ENCODE assay signal across 18 cellular contexts in the genomic region with DNA sequence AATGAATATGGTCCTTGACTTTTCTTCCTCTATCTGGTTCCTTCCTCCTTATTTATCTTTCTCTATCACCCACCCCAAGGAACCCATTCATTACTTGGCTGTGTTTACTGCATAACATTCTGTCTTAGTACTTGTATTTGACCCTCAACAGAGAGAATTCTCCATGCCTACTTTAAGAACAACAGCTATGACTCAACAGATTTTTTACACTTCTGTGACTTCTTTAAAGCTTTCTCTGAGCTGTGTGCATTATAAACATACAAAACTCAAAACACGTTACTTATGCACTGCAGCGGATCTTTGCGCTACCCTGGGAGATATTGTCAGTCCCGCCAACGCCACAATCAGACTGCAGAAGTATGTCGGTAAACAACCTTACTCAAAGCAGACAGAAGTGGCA. TPM values are rescaled to one million over a fixed set of nuclear protein-coding genes. Genes with fewer than 3 reads are reported as not detected.
DNase-seq lines count a peak whose midpoint lies in the region; ATAC-seq, FAIRE-seq and TF ChIP-seq lines count a peak whose summit lies in the region.
"Had no signal": no experiment of that assay in that cellular context is flagged by ENCODE, and none has a peak within 500 bp of the region (broad histone marks: within the 10 kb centered on the region; RNA-seq: fewer than 3 reads in every experiment).

No MANE protein-coding gene starts in this region.

- FAIRE-seq in endothelial cell of umbilical vein (lab: Jason Lieb, UNC), result peak; percentile 74
- FAIRE-seq: frontal cortex had no signal

- peaks cover 7 to 11% of the 10 kb centered on the region in 2 donors for H3K36me3 Mint-ChIP-seq in activated T-cell treated with anti-CD3 and anti-CD28 coated beads, Interleukin-2, amount 50 U/mL, for 72 hours (ENCODE audit: insufficient read depth in 2 of 2)
- H3K36me3 Mint-ChIP-seq in activated T-cell treated with anti-CD3 and anti-CD28 coated beads, Interleukin-2, amount 50 U/mL, for 4 hours (ENCODE audit: insufficient read depth), result peaks cover 7% of the 10 kb centered on the region
- H3K36me3 Mint-ChIP-seq in WTC11, result peaks cover 17% of the 10 kb centered on the region
- peaks cover 25% of the 10 kb centered on the region for H3K36me3 Mint-ChIP-seq in stimulated activated effector memory CD8-positive, alpha-beta T cell treated with anti-CD3 and anti-CD28 coated beads, Interleukin-12 subunit alpha, Interleukin-12 subunit beta, amount 100 ng/mL, for 72 hours

- no peaks in the 10 kb centered on the region for H3K27me3 ChIP-seq in endothelial cell of umbilical vein (ENCODE audit: control insufficient read depth in 2 of 2, insufficient read depth in 2 of 2, low read length in 2 of 2)
- H3K27me3 ChIP-seq: right atrium auricular region, tibial artery had no signal

- H3K36me3 ChIP-seq in endothelial cell of umbilical vein (ENCODE audit: control insufficient read depth in 2 of 2, extremely low read depth in 1 of 2, insufficient read depth in 2 of 2, low read length in 2 of 2), result peaks cover 0 to 3% of the 10 kb centered on the region in 2 experiments
- H3K36me3 ChIP-seq: right atrium auricular region had no signal

- H3K9me3 Mint-ChIP-seq in activated T-cell treated with anti-CD3 and anti-CD28 coated beads, Interleukin-2, amount 50 U/mL, for 72 hours, result no peaks in the 10 kb centered on the region
- no peaks in the 10 kb centered on the region for H3K9me3 Mint-ChIP-seq in activated T-cell treated with anti-CD3 and anti-CD28 coated beads, Interleukin-2, amount 50 U/mL, for 4 hours
- H3K9me3 Mint-ChIP-seq in WTC11, result no peaks in the 10 kb centered on the region
- no peaks in the 10 kb centered on the region for H3K9me3 Mint-ChIP-seq in stimulated activated effector memory CD8-positive, alpha-beta T cell treated with anti-CD3 and anti-CD28 coated beads, Interleukin-12 subunit alpha, Interleukin-12 subunit beta, amount 100 ng/mL, for 72 hours

- peaks cover 16% of the 10 kb centered on the region for H3K4me1 Mint-ChIP-seq in activated T-cell treated with anti-CD3 and anti-CD28 coated beads, Interleukin-2, amount 50 U/mL, for 72 hours (ENCODE audit: low read depth)
- H3K4me1 Mint-ChIP-seq in activated T-cell treated with anti-CD3 and anti-CD28 coated beads, Interleukin-2, amount 50 U/mL, for 4 hours (ENCODE audit: low read depth), result peaks cover 20% of the 10 kb centered on the region
- peaks cover 10% of the 10 kb centered on the region for H3K4me1 Mint-ChIP-seq in WTC11
- peaks cover 33% of the 10 kb centered on the region for H3K4me1 Mint-ChIP-seq in stimulated activated effector memory CD8-positive, alpha-beta T cell treated with anti-CD3 and anti-CD28 coated beads, Interleukin-12 subunit alpha, Interleukin-12 subunit beta, amount 100 ng/mL, for 72 hours

- no peak overlapping the region for H3K4me2 ChIP-seq in endothelial cell of umbilical vein (ENCODE audit: insufficient read depth, low read length)

- peaks cover 9% of the 10 kb centered on the region for H3K79me2 ChIP-seq in endothelial cell of umbilical vein (ENCODE audit: control insufficient read depth, insufficient read depth, low read length)

- intact Hi-C loops in endothelial cell of umbilical vein (cut with micrococcal nuclease), result no loop called here

- H3K9ac ChIP-seq in endothelial cell of umbilical vein (replicated peaks; ENCODE audit: extremely low read depth, insufficient read depth, low read length), result no peak overlapping the region

- no peak for TF ChIP-seq CTCF in WTC11 (IDR thresholded peaks at IDR 0.05)
- no peak for TF ChIP-seq CTCF in endothelial cell of umbilical vein (IDR thresholded peaks at IDR 0.05; ENCODE audit: extremely low read depth in 1 of 2, insufficient read depth in 1 of 2, low read depth in 1 of 2, low read length in 2 of 2)

- H4K20me1 ChIP-seq in endothelial cell of umbilical vein (replicated peaks; ENCODE audit: control insufficient read depth, extremely low read depth, insufficient read depth, low read length), result no peaks in the 10 kb centered on the region

- no peak for ATAC-seq in activated T-cell treated with anti-CD3 and anti-CD28 coated beads, Interleukin-2, amount 50 U/mL, for 72 hours (replicated peaks in 1 of 2)
- no peak for ATAC-seq in activated T-cell treated with anti-CD3 and anti-CD28 coated beads, Interleukin-2, amount 50 U/mL, for 4 hours
- no peak for ATAC-seq in WTC11
- ATAC-seq in stimulated activated effector memory CD8-positive, alpha-beta T cell treated with anti-CD3 and anti-CD28 coated beads, Interleukin-12 subunit alpha, Interleukin-12 subunit beta, amount 100 ng/mL, for 72 hours, result no peak
- ATAC-seq in HG02610 (IDR thresholded peaks at IDR 0.05; ENCODE audit: unreplicated experiment), result no peak
- ATAC-seq: left lobe of liver had no signal

- H3K27ac ChIP-seq in endothelial cell of umbilical vein (ENCODE audit: insufficient read depth, low read depth, low read length), result no peak overlapping the region
- H3K27ac ChIP-seq: epithelial cell of prostate, right atrium auricular region, tibial artery had no signal

- no peak overlapping the region for H3K4me3 ChIP-seq in endothelial cell of umbilical vein (replicated peaks in 1 of 3; ENCODE audit: insufficient read depth in 1 of 3, low read depth in 1 of 3, low read length in 3 of 3)
- H3K4me3 ChIP-seq: right atrium auricular region, tibial artery had no signal

- POLR2A ChIA-PET in WTC11 (lab: Charles Lee) (no interaction called here), endothelial cell of umbilical vein (lab: Charles Lee) (no interaction called here)

- H3K9me1 ChIP-seq in endothelial cell of umbilical vein (replicated peaks; ENCODE audit: control insufficient read depth, extremely low read depth, insufficient read depth, low read length), result no peaks in the 10 kb centered on the region

- no peak for DNase-seq in activated T-cell treated with anti-CD3 and anti-CD28 coated beads, Interleukin-2, amount 50 U/mL, for 72 hours
- no peak for DNase-seq in activated T-cell treated with anti-CD3 and anti-CD28 coated beads, Interleukin-2, amount 50 U/mL, for 4 hours
- no peak for DNase-seq in WTC11 (ENCODE audit: low spot score)
- no peak for DNase-seq in endothelial cell of umbilical vein (ENCODE audit: low read depth, low spot score)
- no peak for DNase-seq in stimulated activated effector memory CD8-positive, alpha-beta T cell treated with anti-CD3 and anti-CD28 coated beads, Interleukin-12 subunit alpha, Interleukin-12 subunit beta, amount 100 ng/mL, for 72 hours (ENCODE audit: low spot score in 2 of 2)
- DNase-seq in activated effector memory CD4-positive, alpha-beta T cell treated with anti-CD3 and anti-CD28 coated beads, Interleukin-2, amount 50 U/mL, for 16 hours, result no peak
- DNase-seq in AG08395 (ENCODE audit: low spot score), result no peak
- DNase-seq: activated CD4-positive, alpha-beta T cell treated with anti-CD3 and anti-CD28 coated beads, Interleukin-2, amount 50 U/mL, for 1 hour; activated T-cell treated with anti-CD3 and anti-CD28 coated beads, Interleukin-2, amount 50 U/mL, for 1 hour; MM.1S; NCI-H187 treated with DMSO at 0.1 percent for 48 hours; stimulated activated naive CD4-positive, alpha-beta T cell; tibial artery had no signal

- H3K4me3 Mint-ChIP-seq in activated T-cell treated with anti-CD3 and anti-CD28 coated beads, Interleukin-2, amount 50 U/mL, for 72 hours, result no peak overlapping the region
- no peak overlapping the region for H3K4me3 Mint-ChIP-seq in activated T-cell treated with anti-CD3 and anti-CD28 coated beads, Interleukin-2, amount 50 U/mL, for 4 hours
- no peak overlapping the region for H3K4me3 Mint-ChIP-seq in WTC11
- no peak overlapping the region for H3K4me3 Mint-ChIP-seq in stimulated activated effector memory CD8-positive, alpha-beta T cell treated with anti-CD3 and anti-CD28 coated beads, Interleukin-12 subunit alpha, Interleukin-12 subunit beta, amount 100 ng/mL, for 72 hours

- no peaks in the 10 kb centered on the region for H3K9me3 ChIP-seq in endothelial cell of umbilical vein (replicated peaks; ENCODE audit: control insufficient read depth, insufficient read depth, low read length)
- H3K9me3 ChIP-seq: right atrium auricular region, tibial artery had no signal

- H3K27ac Mint-ChIP-seq in activated T-cell treated with anti-CD3 and anti-CD28 coated beads, Interleukin-2, amount 50 U/mL, for 72 hours, result peak overlapping the region; percentile 34
- H3K27ac Mint-ChIP-seq in WTC11, result peak overlapping the region; percentile 68; the same call in 1 of the 2 replicates
- peak overlapping the region; percentile 60 for H3K27ac Mint-ChIP-seq in stimulated activated effector memory CD8-positive, alpha-beta T cell treated with anti-CD3 and anti-CD28 coated beads, Interleukin-12 subunit alpha, Interleukin-12 subunit beta, amount 100 ng/mL, for 72 hours

- CTCF ChIA-PET in WTC11 (lab: Charles Lee), result no interaction called here
- CTCF ChIA-PET in endothelial cell of umbilical vein (lab: Charles Lee), result no interaction called here

- H2AFZ ChIP-seq in endothelial cell of umbilical vein (ENCODE audit: low read depth, low read length), result no peak overlapping the region

- no peaks in the 10 kb centered on the region for H3K27me3 Mint-ChIP-seq in activated T-cell treated with anti-CD3 and anti-CD28 coated beads, Interleukin-2, amount 50 U/mL, for 72 hours (ENCODE audit: low read depth)
- H3K27me3 Mint-ChIP-seq in activated T-cell treated with anti-CD3 and anti-CD28 coated beads, Interleukin-2, amount 50 U/mL, for 4 hours (ENCODE audit: low read depth), result no peaks in the 10 kb centered on the region
- no peaks in the 10 kb centered on the region for H3K27me3 Mint-ChIP-seq in WTC11 (ENCODE audit: low read depth)

- dilution Hi-C loops in endothelial cell of umbilical vein (cut with MboI; ENCODE audit: extremely low pct_ligation_motif_present, low sequenced_read_pairs), result no loop called here

- TF ChIP-seq POLR2A in endothelial cell of umbilical vein (IDR thresholded peaks at IDR 0.05; ENCODE audit: low read depth, low read length), result no peak

- no TSS peak for BruUV-seq in endothelial cell of umbilical vein (replicated peaks; lab: Mats Ljungman, UMichigan)

- H3K4me1 ChIP-seq in endothelial cell of umbilical vein (ENCODE audit: control insufficient read depth, extremely low read depth, insufficient read depth, low read length), result no peaks in the 10 kb centered on the region
- H3K4me1 ChIP-seq: right atrium auricular region, tibial artery had no signal

RNA-seq across cellular contexts. Expression of a gene that starts 35.2 kb away (rescaled TPM):
- 10 to 100 TPM; 80.6 to 98.5 TPM for total RNA-seq in activated T-cell treated with anti-CD3 and anti-CD28 coated beads, Interleukin-2, amount 50 U/mL, for 72 hours
- 10 to 100 TPM; 29.5 to 40.8 (median 29.8) TPM for total RNA-seq in activated T-cell treated with anti-CD3 and anti-CD28 coated beads, Interleukin-2, amount 50 U/mL, for 4 hours
- total RNA-seq in WTC11 (2021) (53.8 to 66.6 TPM (median 61.2 TPM) in 3 replicates), endothelial cell of umbilical vein (27.5 and 34.1 TPM in 2 replicates)
- polyA plus RNA-seq in endothelial cell of umbilical vein, result 6.8 and 11.2 TPM in 2 replicates
- polyA plus RNA-seq in endothelial cell of umbilical vein (2011; cell fraction: cytosol; rRNA removed), result 13.8 and 15.2 TPM in 2 replicates
- 14.2 and 21.4 TPM in 2 replicates for polyA plus RNA-seq in endothelial cell of umbilical vein (2011; cell fraction: nucleus; rRNA removed)
- 25.4 and 35.1 TPM in 2 replicates for polyA plus RNA-seq in endothelial cell of umbilical vein (2012)
- 20.4 and 21.5 TPM in 2 replicates for polyA minus RNA-seq in endothelial cell of umbilical vein
- 10.9 TPM for polyA minus RNA-seq in endothelial cell of umbilical vein (2011; cell fraction: cytosol; rRNA and poly(A)+ RNA removed)
- polyA minus RNA-seq in endothelial cell of umbilical vein (2011; cell fraction: nucleus; rRNA and poly(A)+ RNA removed), result 12.3 and 18.8 TPM in 2 replicates
